In the genomic region with DNA sequence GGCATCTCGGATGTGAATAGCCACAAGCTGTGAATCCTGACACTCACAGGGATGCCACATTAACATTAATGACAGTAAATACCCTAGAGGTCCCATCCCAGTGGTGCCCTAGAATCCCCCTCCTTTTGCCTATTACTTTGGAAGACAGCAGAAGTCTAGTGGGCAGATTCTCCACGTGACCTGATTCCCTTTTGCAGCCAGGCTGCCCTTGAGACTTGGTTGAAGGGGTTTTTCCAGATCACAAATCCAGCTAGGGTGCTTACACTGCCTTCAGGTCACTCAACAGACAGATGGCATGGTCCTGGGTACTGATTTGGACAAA, we compare ENCODE assay signal across 8 cellular contexts. TPM values are rescaled to one million over a fixed set of nuclear protein-coding genes. Genes with fewer than 3 reads are reported as not detected.
A peak's percentile ranks its signal among the peaks of the same experiment; 100 is the strongest.
DNase-seq lines count a peak whose midpoint lies in the region; ATAC-seq and TF ChIP-seq lines count a peak whose summit lies in the region.

No MANE protein-coding gene starts in this region.

- H3K36me3 ChIP-seq in heart left ventricle (peaks cover 0 to 11% (median 0%) of the 10 kb centered on the region in 9 donors), muscle layer of colon (ENCODE audit: insufficient read depth, low read length) (no peaks in the 10 kb centered on the region), upper lobe of right lung (no peaks in the 10 kb centered on the region)

- no peak for TF ChIP-seq CTCF in heart left ventricle (IDR thresholded peaks at IDR 0.05)
- no peak for TF ChIP-seq CTCF in brain (conservative IDR thresholded peaks at IDR 0.05)
- TF ChIP-seq CTCF in upper lobe of right lung (IDR thresholded peaks at IDR 0.05) = no peak

- peak overlapping the region in 3 of 5 experiments; percentile 32 to 35 (median 33) for H3K4me3 Mint-ChIP-seq in brain

- no peaks in the 10 kb centered on the region for H3K9me3 Mint-ChIP-seq in brain

- ATAC-seq in heart left ventricle (no peak), Right ventricle myocardium superior (ENCODE audit: poor library complexity) (no peak), upper lobe of right lung (no peak)

- in situ Hi-C loops in G401 (cut with HindIII; ENCODE audit: low sequenced_read_pairs) = no loop called here

- DNase-seq in heart left ventricle (no peak), Right ventricle myocardium superior (no peak), upper lobe of right lung (no peak), G401 (ENCODE audit: low spot score) (no peak), NCI-H774 (lab: John Stamatoyannopoulos, UW) (no peak)
- no peak for DNase-seq in stimulated activated CD4-positive, alpha-beta T cell treated with anti-CD3 and anti-CD28 coated beads, Interleukin-4, amount 100 ng/mL, for 1 hour

- H3K4me1 Mint-ChIP-seq in brain = peaks cover 76% of the 10 kb centered on the region

- H3K36me3 Mint-ChIP-seq in brain = no peaks in the 10 kb centered on the region

- TF ChIP-seq POLR2A in heart left ventricle (IDR thresholded peaks at IDR 0.05) = no peak

- H3K4me3 ChIP-seq in heart left ventricle (peak overlapping the region in 3 of 12 donors; percentile 56 to 59 (median 57)), muscle layer of colon (ENCODE audit: low read depth in 1 of 2, low read length in 2 of 2) (peak overlapping the region in 1 of 2 donors; percentile 6), upper lobe of right lung (no peak overlapping the region)

- intact Hi-C loops in heart left ventricle (cut with DNase I) (no loop called here), Right ventricle myocardium superior (cut with DNase I) (no loop called here), upper lobe of right lung (cut with DNase I) (no loop called here)

- peaks cover 2% of the 10 kb centered on the region for H3K27me3 Mint-ChIP-seq in brain

- WGBS in heart left ventricle, 4 donors = 17 to 40% (median 32%) methylated on average over 2 of the region's 2 CpGs

- no peaks in the 10 kb centered on the region for H3K27me3 ChIP-seq in heart left ventricle
- H3K27me3 ChIP-seq in muscle layer of colon (ENCODE audit: control insufficient read depth in 1 of 2, insufficient read depth in 2 of 2, low read length in 2 of 2) = no peaks in the 10 kb centered on the region
- H3K27me3 ChIP-seq in upper lobe of right lung = no peaks in the 10 kb centered on the region

- H3K4me1 ChIP-seq in heart left ventricle (peaks cover 60 to 100% (median 98%) of the 10 kb centered on the region in 12 donors), muscle layer of colon (ENCODE audit: insufficient read depth, low read length) (peaks cover 93% of the 10 kb centered on the region), upper lobe of right lung (peaks cover 97% of the 10 kb centered on the region)

- H3K27ac Mint-ChIP-seq in brain = peak overlapping the region; percentile 69 to 96 (median 81)

- peak overlapping the region; percentile 93 to 99 (median 98) for H3K27ac ChIP-seq in heart left ventricle
- H3K27ac ChIP-seq in muscle layer of colon (ENCODE audit: low read depth, low read length) = peak overlapping the region; percentile 98
- peak overlapping the region; percentile 97 for H3K27ac ChIP-seq in upper lobe of right lung

- H3K9ac ChIP-seq in muscle layer of colon (ENCODE audit: low read length) = peak overlapping the region; percentile 94

- H3K9me3 ChIP-seq in heart left ventricle (no peaks in the 10 kb centered on the region), muscle layer of colon (ENCODE audit: low read length) (no peaks in the 10 kb centered on the region), upper lobe of right lung (no peaks in the 10 kb centered on the region)

RNA-seq across cellular contexts. Expression of a gene that starts 8.7 kb away (rescaled TPM):
- total RNA-seq in heart left ventricle = 10 to 100 TPM; 27.4 to 63.0 (median 38.6) TPM
- 10 to 100 TPM; 42.2 to 43.9 TPM for polyA plus RNA-seq in heart left ventricle
- total RNA-seq in Right ventricle myocardium superior = 35.9 TPM
- 8.2 TPM for polyA plus RNA-seq in brain (ENCODE audit: insufficient read depth, low read depth, low replicate concordance)
- total RNA-seq in upper lobe of right lung = 135 TPM
- 26.8 and 46.8 TPM in 2 replicates for total RNA-seq in G401 (2014; rRNA removed; shearing (Covaris generic))

RNA-seq across cellular contexts. Expression of a gene that starts 38.0 kb away (rescaled TPM):
- total RNA-seq in heart left ventricle (10 to 100 TPM; 17.6 to 68.2 (median 23.9) TPM), Right ventricle myocardium superior (26.8 TPM), upper lobe of right lung (40.9 TPM)
- polyA plus RNA-seq in heart left ventricle (10 to 100 TPM; 13.0 to 16.5 TPM), brain (ENCODE audit: insufficient read depth, low read depth, low replicate concordance) (77.4 TPM)
- total RNA-seq in G401 (2014; rRNA removed; shearing (Covaris generic)) = 32.3 and 34.4 TPM in 2 replicates

RNA-seq across cellular contexts. Expression of a gene that starts 52.4 kb away (rescaled TPM):
- 10 to 100 TPM; 14.5 to 47.8 (median 23.9) TPM for total RNA-seq in heart left ventricle
- 10 to 100 TPM; 18.6 to 62.1 TPM for polyA plus RNA-seq in heart left ventricle
- 30.6 TPM for total RNA-seq in Right ventricle myocardium superior
- 10.3 TPM for polyA plus RNA-seq in brain (ENCODE audit: insufficient read depth, low read depth, low replicate concordance)
- total RNA-seq in upper lobe of right lung = 69.6 TPM
- total RNA-seq in G401 (2014; rRNA removed; shearing (Covaris generic)) = 6.1 and 9.0 TPM in 2 replicates
